Comparison of ENCODE assay signal across 8 cellular contexts in the genomic region with DNA sequence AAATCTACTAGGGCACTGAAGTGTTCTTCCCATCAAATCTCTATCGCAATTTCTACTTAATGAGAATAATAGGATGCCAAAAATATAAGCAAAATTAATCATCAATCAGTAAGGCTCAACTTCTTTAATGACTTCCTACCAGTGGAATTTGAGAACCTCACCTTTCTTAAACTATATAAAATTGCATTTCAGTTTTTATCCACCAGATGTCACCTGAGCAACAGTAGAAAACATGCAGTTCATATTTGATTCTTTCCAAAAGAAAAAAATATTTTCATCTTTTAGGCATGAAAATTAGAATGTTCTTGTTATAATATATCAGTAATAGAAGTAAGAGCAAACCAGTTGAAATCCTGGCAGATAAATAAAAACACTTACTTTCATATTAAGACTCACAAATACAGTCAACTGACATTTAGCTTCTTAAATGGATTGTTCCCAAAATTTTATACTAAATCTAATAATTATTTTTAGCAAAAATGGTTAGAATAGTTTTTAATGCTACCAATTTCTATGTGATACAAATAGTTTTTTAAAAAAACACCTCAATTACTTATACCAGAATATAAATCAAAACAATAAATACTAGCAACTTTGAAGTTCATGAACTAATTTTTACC. TPM values are rescaled to one million over a fixed set of nuclear protein-coding genes. Genes with fewer than 3 reads are reported as not detected.
DNase-seq lines count a peak whose midpoint lies in the region; ATAC-seq and TF ChIP-seq lines count a peak whose summit lies in the region.

No MANE protein-coding gene starts in this region.

- H3K4me3 ChIP-seq in MM.1S (ENCODE audit: low read length) (no peak overlapping the region), adrenal gland (no peak overlapping the region), hepatocyte (no peak overlapping the region), transverse colon (no peak overlapping the region)

- 3 to 15% (median 5%) methylated on average over 1 of the region's 1 CpG for WGBS in adrenal gland, 4 donors
- WGBS in hepatocyte (ENCODE audit: low lambda C conversion rate, missing lambda C conversion rate), result 13% methylated on average over 1 of the region's 1 CpG
- 16 to 30% methylated on average over 1 of the region's 1 CpG for WGBS in transverse colon (ENCODE audit: low coverage in 1 of 2), 2 donors

- no peak overlapping the region for H3K27ac ChIP-seq in MM.1S (ENCODE audit: low read length)
- H3K27ac ChIP-seq in adrenal gland, result no peak overlapping the region
- H3K27ac ChIP-seq in hepatocyte, result no peak overlapping the region
- no peak overlapping the region for H3K27ac ChIP-seq in transverse colon

- in situ Hi-C loops in transverse colon (cut with MboI; ENCODE audit: low pct_ligation_motif_present in 1 of 4, low pct_unique_long_range_greater_than_20kb in 1 of 4, low sequenced_read_pairs in 3 of 4), result loop anchor here (5.0 to 25.0 kb wide), 4 partner anchors 275 to 752 kb away; partner anchors contain the start of genes AP3S1 (in 2 of the 4) and ATG12 (in 2 of the 4)

- no peak for TF ChIP-seq EP300 in transverse colon (IDR thresholded peaks at IDR 0.05; ENCODE audit: low read depth)

- H3K36me3 ChIP-seq in MM.1S (replicated peaks; ENCODE audit: insufficient read depth, low read length) (no peaks in the 10 kb centered on the region), adrenal gland (replicated peaks in 1 of 2) (no peaks in the 10 kb centered on the region), hepatocyte (replicated peaks; ENCODE audit: insufficient read depth, low read depth) (no peaks in the 10 kb centered on the region), transverse colon (no peaks in the 10 kb centered on the region)

- H3F3A ChIP-seq in MM.1S (ENCODE audit: insufficient read depth, low read length), result no peaks in the 10 kb centered on the region

- no peak overlapping the region for H3K4me2 ChIP-seq in MM.1S (ENCODE audit: low read depth, low read length)
- H3K4me2 ChIP-seq in hepatocyte, result no peak overlapping the region

- no peak overlapping the region for H2AFZ ChIP-seq in MM.1S (ENCODE audit: low read length)
- H2AFZ ChIP-seq in hepatocyte, result no peak overlapping the region

- no peaks in the 10 kb centered on the region for H3K9me2 ChIP-seq in MM.1S (replicated peaks; ENCODE audit: insufficient read depth, low read length)
- no peaks in the 10 kb centered on the region for H3K9me2 ChIP-seq in hepatocyte (replicated peaks; ENCODE audit: insufficient read depth)

- H3K4me1 ChIP-seq in MM.1S (ENCODE audit: low read length) (no peaks in the 10 kb centered on the region), adrenal gland (replicated peaks in 1 of 2) (no peaks in the 10 kb centered on the region), hepatocyte (ENCODE audit: insufficient read depth) (no peaks in the 10 kb centered on the region), transverse colon (peaks cover 0 to 14% (median 6%) of the 10 kb centered on the region in 4 donors)

- no peak for ATAC-seq in HG03108 (IDR thresholded peaks at IDR 0.05; ENCODE audit: unreplicated experiment)

- intact Hi-C loops in adrenal gland (cut with DNase I) (loop anchor here (5.0 to 10.0 kb wide), 2 partner anchors 267 to 515 kb away; no protein-coding TSS in a partner anchor), transverse colon (cut with DNase I; ENCODE audit: low total_unique reads) (loop anchor here (2.0 to 5.0 kb wide), 2 partner anchors 262 to 279 kb away; no protein-coding TSS in a partner anchor)

- TF ChIP-seq POLR2A in adrenal gland (IDR thresholded peaks at IDR 0.05) (no peak), transverse colon (IDR thresholded peaks at IDR 0.05) (no peak)

- peak; percentile 56 for DNase-seq in NCI-H748 (lab: John Stamatoyannopoulos, UW; ENCODE audit: unreplicated experiment)
- DNase-seq in NCI-H748 treated with DMSO at 0.1 percent for 48 hours (lab: John Stamatoyannopoulos, UW), result no peak
- DNase-seq in MM.1S, result peak; percentile 55
- DNase-seq in adrenal gland, result no peak
- peak; percentile 40 for DNase-seq in hepatocyte (ENCODE audit: low spot score)
- DNase-seq in transverse colon, result no peak
- no peak for DNase-seq in activated T-cell treated with anti-CD3 and anti-CD28 coated beads, Interleukin-2, amount 50 U/mL, for 48 hours

- H3K79me2 ChIP-seq in MM.1S (ENCODE audit: low read length), result no peaks in the 10 kb centered on the region
- no peaks in the 10 kb centered on the region for H3K79me2 ChIP-seq in hepatocyte

- H3K27me3 ChIP-seq in MM.1S (replicated peaks; ENCODE audit: insufficient read depth, low read length) (no peaks in the 10 kb centered on the region), adrenal gland (no peaks in the 10 kb centered on the region), hepatocyte (no peaks in the 10 kb centered on the region), transverse colon (no peaks in the 10 kb centered on the region)

- H4K20me1 ChIP-seq in MM.1S (ENCODE audit: insufficient read depth, low read length) (no peaks in the 10 kb centered on the region), hepatocyte (ENCODE audit: insufficient read depth, poor library complexity, severe bottlenecking) (no peaks in the 10 kb centered on the region)

- no peak overlapping the region for H3K9ac ChIP-seq in MM.1S (ENCODE audit: low read length)

- H3K9me3 ChIP-seq in MM.1S (replicated peaks; ENCODE audit: insufficient read depth, low read length), result no peaks in the 10 kb centered on the region
- peaks cover 0 to 5% (median 0%) of the 10 kb centered on the region in 3 donors for H3K9me3 ChIP-seq in adrenal gland (replicated peaks in 1 of 3)
- H3K9me3 ChIP-seq in hepatocyte (ENCODE audit: low read depth), result no peaks in the 10 kb centered on the region
- H3K9me3 ChIP-seq in transverse colon, result no peaks in the 10 kb centered on the region

- TF ChIP-seq CTCF in MM.1S (IDR thresholded peaks at IDR 0.05; ENCODE audit: low read length) (peak; percentile 61), adrenal gland (IDR thresholded peaks at IDR 0.05) (peak; percentile 49 to 89 (median 78)), hepatocyte (IDR thresholded peaks at IDR 0.05; ENCODE audit: poor library complexity) (peak; percentile 67), transverse colon (IDR thresholded peaks at IDR 0.05) (peak; percentile 65 to 79 (median 71))

RNA-seq across cellular contexts. Expression of gene CCDC112, which starts 13.4 kb away (rescaled TPM):
- total RNA-seq in adrenal gland (1 to 10 TPM; 1.6 to 5.4 (median 3.9) TPM), hepatocyte (3.7 and 4.1 TPM in 2 replicates), transverse colon (10 to 100 TPM; 15.7 to 22.4 (median 20.5) TPM)
- polyA plus RNA-seq in adrenal gland (10 to 100 TPM in 1 of 3 donors, 1 to 10 TPM in 2; 3.0 to 10.1 (median 6.8) TPM), hepatocyte (4.2 TPM in 2 replicates)

RNA-seq across cellular contexts. Expression of gene PGGT1B, which starts 47.2 kb away (rescaled TPM):
- total RNA-seq in adrenal gland (10 to 100 TPM in 6 of 8 donors, 1 to 10 TPM in 2; 5.9 to 61.4 (median 36.6) TPM), hepatocyte (14.1 and 16.8 TPM in 2 replicates), transverse colon (10 to 100 TPM in 2 of 4 donors, 1 to 10 TPM in 2; 3.4 to 26.4 (median 12.8) TPM)
- polyA plus RNA-seq in adrenal gland (10 to 100 TPM in 1 of 3 donors, 1 to 10 TPM in 2; 2.6 to 35.8 (median 4.2) TPM), hepatocyte (4.3 and 5.8 TPM in 2 replicates)

Comparison
In these comparisons a context has a peak if more than half of its experiments do, and no peak if none do; other contexts are left out.
1. DNase-seq: peak in NCI-H748 (single experiment), MM.1S (single experiment) and hepatocyte (single experiment); none in NCI-H748 treated with DMSO at 0.1 percent for 48 hours (single experiment), adrenal gland (0 of 7), transverse colon (single experiment) and activated T-cell treated with anti-CD3 and anti-CD28 coated beads, Interleukin-2, amount 50 U/mL, for 48 hours (0 of 2).
2. Peak in every context shown above with its lines, with median percentiles within 50 percentile points of each other: CTCF ChIP-seq.